In genomic region chr2:110116033-110116710, GRCh38 we compare ENCODE assay signal across 8 cellular contexts. TPM values are rescaled to one million over a fixed set of nuclear protein-coding genes. Genes with fewer than 3 reads are reported as not detected.
DNase-seq lines count a peak whose midpoint lies in the region; ATAC-seq, FAIRE-seq and TF ChIP-seq lines count a peak whose summit lies in the region.

No MANE protein-coding gene starts in this region.

- H3K27ac ChIP-seq in HepG2 (ENCODE audit: extremely low read length, insufficient read depth, low read length) (no peak overlapping the region), vagina (peak overlapping the region; percentile 66), MM.1S (ENCODE audit: low read length) (no peak overlapping the region)

- H3K4me1 ChIP-seq in HepG2 (ENCODE audit: insufficient read depth, low read length) (peaks cover 39% of the 10 kb centered on the region), vagina (peaks cover 36% of the 10 kb centered on the region), MM.1S (ENCODE audit: low read length) (no peaks in the 10 kb centered on the region)

- DNase-seq in activated CD8-positive, alpha-beta memory T cell treated with anti-CD3 and anti-CD28 coated beads for 24 hours, result peak; percentile 56
- DNase-seq in activated CD8-positive, alpha-beta memory T cell treated with anti-CD3 and anti-CD28 coated beads, Interleukin-2, amount 50 U/mL, for 4 hours, result no peak
- DNase-seq in cardiac fibroblast (ENCODE audit: low read depth in 2 of 2) (peak; percentile 64 to 90), HepG2 (ENCODE audit: low spot score) (no peak), vagina (ENCODE audit: extremely low spot score in 2 of 2) (peak in 1 of 2 donors; percentile 96), MM.1S (no peak), SIG-M5 (lab: John Stamatoyannopoulos, UW) (no peak), Ammon's horn (ENCODE audit: low spot score) (no peak)

- H3K36me3 ChIP-seq in HepG2 (replicated peaks in 1 of 2; ENCODE audit: control insufficient read depth in 1 of 2, insufficient read depth in 2 of 2, low read length in 2 of 2), result no peaks in the 10 kb centered on the region
- H3K36me3 ChIP-seq in vagina, result no peaks in the 10 kb centered on the region
- H3K36me3 ChIP-seq in MM.1S (replicated peaks; ENCODE audit: insufficient read depth, low read length), result no peaks in the 10 kb centered on the region

- H3F3A ChIP-seq in MM.1S (ENCODE audit: insufficient read depth, low read length), result no peaks in the 10 kb centered on the region

- no peaks in the 10 kb centered on the region for H3K27me3 ChIP-seq in HepG2 (ENCODE audit: control insufficient read depth in 1 of 2, insufficient read depth in 2 of 2, low read length in 2 of 2)
- H3K27me3 ChIP-seq in vagina, result no peaks in the 10 kb centered on the region
- no peaks in the 10 kb centered on the region for H3K27me3 ChIP-seq in MM.1S (replicated peaks; ENCODE audit: insufficient read depth, low read length)

- H3K4me3 ChIP-seq in cardiac fibroblast (replicated peaks in 1 of 2; ENCODE audit: low read depth in 2 of 2, low read length in 2 of 2) (peak overlapping the region in 1 of 2 donors; percentile 61), HepG2 (replicated peaks in 1 of 3; ENCODE audit: insufficient read depth in 1 of 3, low read depth in 2 of 3, low read length in 3 of 3) (no peak overlapping the region), vagina (peak overlapping the region; percentile 33 to 51), MM.1S (ENCODE audit: low read length) (no peak overlapping the region)

- intact Hi-C loops in HepG2 (cut with micrococcal nuclease; ENCODE audit: unreplicated experiment) (no loop called here), vagina (cut with DNase I) (no loop called here)

- H3K79me2 ChIP-seq in HepG2 (ENCODE audit: insufficient read depth, low read length), result no peaks in the 10 kb centered on the region
- H3K79me2 ChIP-seq in MM.1S (ENCODE audit: low read length), result no peaks in the 10 kb centered on the region

- ATAC-seq in HepG2, result peak; percentile 87

- H3K4me2 ChIP-seq in HepG2 (ENCODE audit: low read depth, low read length) (peak overlapping the region; percentile 14; the same call in 1 of the 2 replicates), MM.1S (ENCODE audit: low read depth, low read length) (no peak overlapping the region)

- 69% methylated on average over 5 of the region's 8 CpGs for WGBS in HepG2 (ENCODE audit: low lambda C conversion rate)

- CTCF ChIA-PET in HepG2 (lab: Yijun Ruan, JAX; ENCODE audit: low intra/inter-chr PET ratio, low total read pairs), result no interaction called here

- peak; percentile 67 for FAIRE-seq in HepG2 (lab: Jason Lieb, UNC)

- H2AFZ ChIP-seq in HepG2 (ENCODE audit: low read length), result no peak overlapping the region
- H2AFZ ChIP-seq in MM.1S (ENCODE audit: low read length), result no peak overlapping the region

- peak; percentile 78 for TF ChIP-seq CTCF in cardiac fibroblast (IDR thresholded peaks at IDR 0.05; ENCODE audit: low read depth, low read length)
- peak; percentile 57 for TF ChIP-seq CTCF in HepG2 (CRISPR knock-in tag; IDR thresholded peaks at IDR 0.05)
- no peak for TF ChIP-seq CTCF in vagina (IDR thresholded peaks at IDR 0.05)
- TF ChIP-seq CTCF in MM.1S (IDR thresholded peaks at IDR 0.05; ENCODE audit: low read length), result no peak; the same call in 1 of the 2 replicates

- no peak for TF ChIP-seq EP300 in HepG2 (IDR thresholded peaks at IDR 0.05; ENCODE audit: low read depth in 2 of 2, low read length in 2 of 2)
- TF ChIP-seq EP300 in HepG2 (CRISPR knock-in tag; IDR thresholded peaks at IDR 0.05; ENCODE audit: borderline replicate concordance), result no peak

- TF ChIP-seq RAD21 in HepG2 (CRISPR knock-in tag; IDR thresholded peaks at IDR 0.05), result no peak

- TF ChIP-seq POLR2A in HepG2 (IDR thresholded peaks at IDR 0.05; ENCODE audit: insufficient read depth in 1 of 2, low read depth in 2 of 2, low read length in 2 of 2) (no peak), vagina (IDR thresholded peaks at IDR 0.05) (no peak)

- H3K9me3 ChIP-seq in HepG2 (ENCODE audit: low read length) (no peaks in the 10 kb centered on the region), vagina (no peaks in the 10 kb centered on the region), MM.1S (replicated peaks; ENCODE audit: insufficient read depth, low read length) (no peaks in the 10 kb centered on the region)

- in situ Hi-C loops in HepG2 (cut with HindIII; ENCODE audit: extremely low pct_ligation_motif_present, low pct_unique_long_range_greater_than_20kb), result no loop called here

- POLR2A ChIA-PET in HepG2 (lab: Yijun Ruan, JAX), result no interaction called here

- no peaks in the 10 kb centered on the region for H3K9me2 ChIP-seq in MM.1S (replicated peaks; ENCODE audit: insufficient read depth, low read length)

- H4K20me1 ChIP-seq in HepG2 (ENCODE audit: insufficient read depth, low read length) (no peaks in the 10 kb centered on the region), MM.1S (ENCODE audit: insufficient read depth, low read length) (no peaks in the 10 kb centered on the region)

- no peak overlapping the region for H3K9ac ChIP-seq in HepG2 (ENCODE audit: insufficient read depth, low read depth, low read length)
- no peak overlapping the region for H3K9ac ChIP-seq in MM.1S (ENCODE audit: low read length)

- BruUV-seq in HepG2 (replicated peaks; lab: Mats Ljungman, UMichigan), result no TSS peak

TF ChIP-seq in HepG2, 621 proteins besides CTCF, POLR2A, EP300 and RAD21:
- TF ChIP-seq ZNF572 (CRISPR knock-in tag; IDR thresholded peaks at IDR 0.05), result 0 out of 2 replicates have a peak, but pooled peaks have one; percentile 43
- no peak for TF ChIP-seq RBM39 (IDR thresholded peaks at IDR 0.05; ENCODE audit: low read depth, low read length, poor library complexity, severe bottlenecking)
- TF ChIP-seq STAG1 (CRISPR knock-in tag; IDR thresholded peaks at IDR 0.05), result peak; percentile 13; the same call in 1 of the 2 replicates
- TF ChIP-seq, protein P1, sequence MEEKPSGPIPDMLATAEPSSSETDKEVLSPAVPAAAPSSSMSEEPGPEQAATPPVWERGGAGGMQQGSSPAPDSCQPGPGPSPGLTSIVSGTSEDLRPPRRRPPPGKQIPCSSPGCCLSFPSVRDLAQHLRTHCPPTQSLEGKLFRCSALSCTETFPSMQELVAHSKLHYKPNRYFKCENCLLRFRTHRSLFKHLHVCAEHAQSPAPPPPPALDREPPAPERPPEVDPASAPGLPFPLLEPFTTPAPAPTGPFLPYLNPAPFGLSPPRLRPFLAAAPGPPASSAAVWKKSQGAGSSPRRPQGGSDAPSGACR (CRISPR knock-in tag; IDR thresholded peaks at IDR 0.05), result no peak
- TF ChIP-seq ZNF260 (CRISPR knock-in tag; IDR thresholded peaks at IDR 0.05; ENCODE audit: borderline replicate concordance, low read depth), result no peak
- TF ChIP-seq ZNF597 (CRISPR knock-in tag; IDR thresholded peaks at IDR 0.05), result no peak

RNA-seq across cellular contexts. Expression of gene MALL, which starts 0.6 kb away (rescaled TPM):
- not detected in 2 replicates for total RNA-seq in HepG2 (2016; rRNA removed; fragmentation: Illumina TruSeq; extraction: Trizol)
- not detected in 2 replicates for total RNA-seq in HepG2 (2016; cell fraction: cytosol; rRNA removed; fragmentation: Illumina TruSeq; extraction: Trizol; ENCODE audit: low read depth)
- total RNA-seq in HepG2 (2016; cell fraction: insoluble cytoplasmic fraction; rRNA removed; fragmentation: Illumina TruSeq; extraction: Trizol), result not detected in 2 replicates
- not detected in 2 replicates for total RNA-seq in HepG2 (2016; cell fraction: membrane; rRNA removed; fragmentation: Illumina TruSeq; extraction: Trizol)
- not detected in 2 replicates for total RNA-seq in HepG2 (2016; cell fraction: nucleus; rRNA removed; fragmentation: Illumina TruSeq; extraction: Trizol)
- polyA plus RNA-seq in HepG2 (2011; rRNA removed), result not detected in 2 replicates
- polyA plus RNA-seq in HepG2 (2011; cell fraction: cytosol; rRNA removed), result not detected in 2 replicates
- polyA plus RNA-seq in HepG2 (2011; cell fraction: nucleus; rRNA removed), result not detected in 2 replicates
- not detected in 2 replicates for polyA plus RNA-seq in HepG2 (2012)
- not detected in 2 replicates for polyA plus RNA-seq in HepG2 (2016; cell fraction: cytosol; fragmentation: Illumina TruSeq; extraction: Trizol; ENCODE audit: low read depth)
- polyA plus RNA-seq in HepG2 (2016; cell fraction: insoluble cytoplasmic fraction; fragmentation: Illumina TruSeq; extraction: Trizol; ENCODE audit: low read depth), result not detected in 2 replicates
- polyA plus RNA-seq in HepG2 (2016; cell fraction: membrane; fragmentation: Illumina TruSeq; extraction: Trizol; ENCODE audit: low read depth), result not detected in 2 replicates
- polyA plus RNA-seq in HepG2 (2016; cell fraction: nucleus; fragmentation: Illumina TruSeq; extraction: Trizol; ENCODE audit: insufficient read depth, low read depth), result not detected in 2 replicates
- not detected in 2 replicates for polyA minus RNA-seq in HepG2 (2011; rRNA and poly(A)+ RNA removed; ENCODE audit: low replicate concordance)
- polyA minus RNA-seq in HepG2 (2011; cell fraction: cytosol; rRNA and poly(A)+ RNA removed), result not detected in 2 replicates
- not detected in 2 replicates for polyA minus RNA-seq in HepG2 (2011; cell fraction: nucleus; rRNA and poly(A)+ RNA removed)
- 56.7 TPM for total RNA-seq in vagina

Comparison
In these comparisons a context has a peak if more than half of its experiments do, and no peak if none do; other contexts are left out.
1. DNase-seq: peak in activated CD8-positive, alpha-beta memory T cell treated with anti-CD3 and anti-CD28 coated beads for 24 hours (single experiment) and cardiac fibroblast (2 of 2); none in activated CD8-positive, alpha-beta memory T cell treated with anti-CD3 and anti-CD28 coated beads, Interleukin-2, amount 50 U/mL, for 4 hours (single experiment), HepG2 (single experiment), MM.1S (single experiment), SIG-M5 (single experiment) and Ammon's horn (single experiment).
2. H3K4me3 ChIP-seq: peak in vagina (2 of 2); none in HepG2 (0 of 3) and MM.1S (single experiment).
3. CTCF ChIP-seq: peak in cardiac fibroblast (single experiment) and HepG2 (single experiment); none in vagina (0 of 3) and MM.1S (single experiment).
4. RNA of gene MALL, which starts 0.6 kb away (total RNA-seq): 56.7 TPM in vagina (single experiment); not detected in HepG2; every median in the first group is over 10 times any median in the second.